1 cellular context compared by ENCODE assay signal in the genomic region with DNA sequence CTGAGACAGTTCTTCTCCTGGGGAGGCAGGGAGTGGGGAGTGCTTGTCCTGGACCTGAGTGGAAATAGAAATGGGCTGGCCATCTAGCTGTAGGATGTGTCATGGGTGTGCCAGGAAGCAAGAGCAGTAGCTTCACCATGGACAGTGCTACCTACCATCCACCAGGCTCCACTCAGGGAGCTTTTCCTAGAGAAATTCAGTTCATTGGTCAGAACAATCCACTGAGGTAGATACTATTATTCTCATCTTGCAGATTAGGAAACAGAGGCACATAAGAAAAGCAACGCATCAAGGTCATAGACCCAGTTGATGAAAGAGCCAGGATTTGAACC.
TF ChIP-seq lines count a peak whose summit lies in the region.

No MANE protein-coding gene starts in this region.

TF ChIP-seq in HEK293, 187 proteins besides CTCF, POLR2A, EP300 and RAD21 (continued from another document):
- TF ChIP-seq, protein P1, sequence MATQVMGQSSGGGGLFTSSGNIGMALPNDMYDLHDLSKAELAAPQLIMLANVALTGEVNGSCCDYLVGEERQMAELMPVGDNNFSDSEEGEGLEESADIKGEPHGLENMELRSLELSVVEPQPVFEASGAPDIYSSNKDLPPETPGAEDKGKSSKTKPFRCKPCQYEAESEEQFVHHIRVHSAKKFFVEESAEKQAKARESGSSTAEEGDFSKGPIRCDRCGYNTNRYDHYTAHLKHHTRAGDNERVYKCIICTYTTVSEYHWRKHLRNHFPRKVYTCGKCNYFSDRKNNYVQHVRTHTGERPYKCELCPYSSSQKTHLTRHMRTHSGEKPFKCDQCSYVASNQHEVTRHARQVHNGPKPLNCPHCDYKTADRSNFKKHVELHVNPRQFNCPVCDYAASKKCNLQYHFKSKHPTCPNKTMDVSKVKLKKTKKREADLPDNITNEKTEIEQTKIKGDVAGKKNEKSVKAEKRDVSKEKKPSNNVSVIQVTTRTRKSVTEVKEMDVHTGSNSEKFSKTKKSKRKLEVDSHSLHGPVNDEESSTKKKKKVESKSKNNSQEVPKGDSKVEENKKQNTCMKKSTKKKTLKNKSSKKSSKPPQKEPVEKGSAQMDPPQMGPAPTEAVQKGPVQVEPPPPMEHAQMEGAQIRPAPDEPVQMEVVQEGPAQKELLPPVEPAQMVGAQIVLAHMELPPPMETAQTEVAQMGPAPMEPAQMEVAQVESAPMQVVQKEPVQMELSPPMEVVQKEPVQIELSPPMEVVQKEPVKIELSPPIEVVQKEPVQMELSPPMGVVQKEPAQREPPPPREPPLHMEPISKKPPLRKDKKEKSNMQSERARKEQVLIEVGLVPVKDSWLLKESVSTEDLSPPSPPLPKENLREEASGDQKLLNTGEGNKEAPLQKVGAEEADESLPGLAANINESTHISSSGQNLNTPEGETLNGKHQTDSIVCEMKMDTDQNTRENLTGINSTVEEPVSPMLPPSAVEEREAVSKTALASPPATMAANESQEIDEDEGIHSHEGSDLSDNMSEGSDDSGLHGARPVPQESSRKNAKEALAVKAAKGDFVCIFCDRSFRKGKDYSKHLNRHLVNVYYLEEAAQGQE (tag by site-specific recombination; IDR thresholded peaks at IDR 0.05), result 0 out of 2 replicates have a peak, but pooled peaks have one; percentile 47
- TF ChIP-seq, protein P2, sequence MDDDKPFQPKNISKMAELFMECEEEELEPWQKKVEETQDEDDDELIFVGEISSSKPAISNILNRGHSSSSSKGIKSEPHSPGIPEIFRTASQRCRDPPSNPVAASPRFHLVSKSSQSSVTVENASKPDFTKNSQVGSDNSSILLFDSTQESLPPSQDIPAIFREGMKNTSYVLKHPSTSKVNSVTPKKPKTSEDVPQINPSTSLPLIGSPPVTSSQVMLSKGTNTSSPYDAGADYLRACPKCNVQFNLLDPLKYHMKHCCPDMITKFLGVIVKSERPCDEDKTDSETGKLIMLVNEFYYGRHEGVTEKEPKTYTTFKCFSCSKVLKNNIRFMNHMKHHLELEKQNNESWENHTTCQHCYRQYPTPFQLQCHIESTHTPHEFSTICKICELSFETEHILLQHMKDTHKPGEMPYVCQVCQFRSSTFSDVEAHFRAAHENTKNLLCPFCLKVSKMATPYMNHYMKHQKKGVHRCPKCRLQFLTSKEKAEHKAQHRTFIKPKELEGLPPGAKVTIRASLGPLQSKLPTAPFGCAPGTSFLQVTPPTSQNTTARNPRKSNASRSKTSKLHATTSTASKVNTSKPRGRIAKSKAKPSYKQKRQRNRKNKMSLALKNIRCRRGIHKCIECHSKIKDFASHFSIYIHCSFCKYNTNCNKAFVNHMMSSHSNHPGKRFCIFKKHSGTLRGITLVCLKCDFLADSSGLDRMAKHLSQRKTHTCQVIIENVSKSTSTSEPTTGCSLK (tag by site-specific recombination; IDR thresholded peaks at IDR 0.05), result no peak
